Comparison of ENCODE assay signal across 16 cellular contexts in the genomic region with DNA sequence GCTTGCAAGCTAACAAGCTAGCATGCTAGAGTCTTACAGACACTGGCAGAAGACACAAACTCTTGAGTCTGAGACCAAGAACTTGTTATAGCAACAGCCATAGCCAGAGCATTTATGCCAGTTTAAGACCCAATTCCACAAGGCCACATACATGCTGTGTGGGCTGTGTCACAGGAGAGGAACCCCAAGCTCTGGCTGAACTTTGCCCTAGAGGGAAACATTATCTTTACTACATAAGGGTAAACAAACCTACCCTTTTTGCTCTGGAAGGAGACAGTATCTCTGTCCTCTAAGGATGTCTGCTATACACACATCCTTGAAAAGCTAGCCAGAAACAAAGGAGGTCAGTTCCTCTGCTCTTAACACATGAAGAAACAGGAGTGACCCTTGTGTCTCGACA.
DNase-seq lines count a peak whose midpoint lies in the region; ATAC-seq, FAIRE-seq and TF ChIP-seq lines count a peak whose summit lies in the region.
"Had no signal": no experiment of that assay in that cellular context is flagged by ENCODE, and none has a peak within 500 bp of the region (broad histone marks: within the 10 kb centered on the region; RNA-seq: fewer than 3 reads in every experiment).

No MANE protein-coding gene starts in this region.

- no peak for TF ChIP-seq POLR2A in IMR-90 (IDR thresholded peaks at IDR 0.05; ENCODE audit: low read depth, low read length)

- peaks cover 70% of the 10 kb centered on the region for H3K4me1 Mint-ChIP-seq in astrocyte (ENCODE audit: low read depth, unreplicated experiment)
- H3K4me1 Mint-ChIP-seq: CD8-positive, alpha-beta memory T cell had no signal

- no TSS peak for BruUV-seq in IMR-90 (replicated peaks; lab: Mats Ljungman, UMichigan)

- H2AFZ ChIP-seq in IMR-90 (replicated peaks; ENCODE audit: low read length, poor library complexity) (no peak overlapping the region), astrocyte (ENCODE audit: low read depth, low read length) (no peak overlapping the region)

- peak overlapping the region; percentile 42 for H2BK120ac ChIP-seq in IMR-90 (ENCODE audit: low read depth, low read length)

- no peak overlapping the region for H2AK9ac ChIP-seq in IMR-90 (replicated peaks; ENCODE audit: low read depth, low read length, poor library complexity)

- H3K27me3 Mint-ChIP-seq in astrocyte (ENCODE audit: low read depth, unreplicated experiment) = no peaks in the 10 kb centered on the region

- H3K4me3 Mint-ChIP-seq in astrocyte (ENCODE audit: unreplicated experiment) = no peak overlapping the region
- H3K4me3 Mint-ChIP-seq: CD8-positive, alpha-beta memory T cell had no signal

- H3K4me3 ChIP-seq in IMR-90 (ENCODE audit: insufficient read depth, low read depth, low read length) (no peak overlapping the region), astrocyte (ENCODE audit: insufficient read depth, low read depth, low read length) (no peak overlapping the region), skeletal muscle satellite cell (ENCODE audit: low read length) (no peak overlapping the region)
- H3K4me3 ChIP-seq: BLaER1, Peyer's patch had no signal

- no peak for TF ChIP-seq CTCF in IMR-90 (conservative IDR thresholded peaks at IDR 0.05; ENCODE audit: low read depth, low read length)
- TF ChIP-seq CTCF in astrocyte (IDR thresholded peaks at IDR 0.05; ENCODE audit: insufficient read depth, low read depth, low read length) = no peak
- no peak for TF ChIP-seq CTCF in RWPE1 (conservative IDR thresholded peaks at IDR 0.05; ENCODE audit: low read depth)

- CTCF ChIA-PET in IMR-90 (lab: Yijun Ruan, JAX) = no interaction called here
- CTCF ChIA-PET in RWPE1 (lab: Yijun Ruan, JAX) = no interaction called here

- intact Hi-C loops in IMR-90 (cut with micrococcal nuclease) = no loop called here

- peak overlapping the region; percentile 12; the same call in 1 of the 2 replicates for H3K14ac ChIP-seq in IMR-90 (replicated peaks; ENCODE audit: low read depth, low read length)

- peak overlapping the region; percentile 91; the same call in 2 of the 3 replicates for H2BK15ac ChIP-seq in IMR-90 (ENCODE audit: low read depth, low read length)

- ATAC-seq in IMR-90 (ENCODE audit: low read depth) = no peak
- no peak for ATAC-seq in HG02870 (IDR thresholded peaks at IDR 0.05; ENCODE audit: unreplicated experiment)

- no peak overlapping the region for H3K27ac ChIP-seq in IMR-90 (ENCODE audit: insufficient read depth, low read length)
- no peak overlapping the region for H3K27ac ChIP-seq in astrocyte (ENCODE audit: low read depth, low read length)
- H3K27ac ChIP-seq in RWPE1 = no peak overlapping the region
- H3K27ac ChIP-seq: BLaER1, Peyer's patch had no signal

- H3K79me1 ChIP-seq in IMR-90 (ENCODE audit: low read depth in 1 of 2, low read length in 2 of 2) = no peaks in the 10 kb centered on the region

- dilution Hi-C loops in IMR-90 (cut with HindIII; ENCODE audit: low sequenced_read_pairs, unreplicated experiment) = no loop called here

- peak overlapping the region in 1 of 2 experiments; percentile 13; a peak in 1 of 4 replicates for H4K8ac ChIP-seq in IMR-90 (ENCODE audit: low read depth in 2 of 2, low read length in 2 of 2)

- peak overlapping the region; percentile 26; the same call in 1 of the 2 replicates for H2BK20ac ChIP-seq in IMR-90 (ENCODE audit: low read depth, low read length)

- WGBS in IMR-90 (ENCODE audit: extremely low coverage in 2 of 2, insufficient read length in 1 of 2), 2 experiments = no CpG with 5 or more reads among the region's 1 CpG

- in situ Hi-C loops in IMR-90 (cut with MboI; ENCODE audit: low sequenced_read_pairs) = no loop called here

- no peak for TF ChIP-seq RAD21 in IMR-90 (IDR thresholded peaks at IDR 0.05; ENCODE audit: low read length)

- peaks cover 4% of the 10 kb centered on the region for H3K9me1 ChIP-seq in IMR-90 (ENCODE audit: insufficient read depth, low read length)

- H3K4me1 ChIP-seq in IMR-90 (ENCODE audit: control insufficient read depth, insufficient read depth, low read length) (peaks cover 7% of the 10 kb centered on the region), astrocyte (ENCODE audit: insufficient read depth, low read length) (peaks cover 24% of the 10 kb centered on the region), skeletal muscle satellite cell (ENCODE audit: control insufficient read depth, insufficient read depth, low read length) (peaks cover 72% of the 10 kb centered on the region)
- H3K4me1 ChIP-seq: BLaER1, Peyer's patch had no signal

- H3K9ac ChIP-seq in IMR-90 (ENCODE audit: low read depth, low read length) = no peak overlapping the region
- H3K9ac ChIP-seq in astrocyte (ENCODE audit: low read length) = no peak overlapping the region
- peak overlapping the region; percentile 70 for H3K9ac ChIP-seq in skeletal muscle satellite cell (ENCODE audit: low read depth, low read length)
- H3K9ac ChIP-seq: BLaER1 had no signal

- peak overlapping the region; percentile 43 for H2AK5ac ChIP-seq in IMR-90 (ENCODE audit: low read depth, low read length)

- no peaks in the 10 kb centered on the region for H3K9me3 ChIP-seq in IMR-90 (ENCODE audit: control insufficient read depth, insufficient read depth, low read length)
- H3K9me3 ChIP-seq in astrocyte (ENCODE audit: insufficient read depth, low read depth, low read length) = no peaks in the 10 kb centered on the region
- H3K9me3 ChIP-seq in skeletal muscle satellite cell (replicated peaks; ENCODE audit: low read length) = no peaks in the 10 kb centered on the region
- H3K9me3 ChIP-seq: BLaER1, Peyer's patch had no signal

- H3K23ac ChIP-seq in IMR-90 (ENCODE audit: low read depth, low read length) = peak overlapping the region; percentile 34; the same call in 1 of the 2 replicates

- POLR2A ChIA-PET in IMR-90 (lab: Charles Lee; ENCODE audit: unreplicated experiment) = no interaction called here
- POLR2A ChIA-PET in RWPE1 (lab: Yijun Ruan, JAX; ENCODE audit: low non-redundant PET) = no interaction called here

- H3K27me3 ChIP-seq in IMR-90 (ENCODE audit: control insufficient read depth, insufficient read depth, low read length) = no peaks in the 10 kb centered on the region
- H3K27me3 ChIP-seq in astrocyte (ENCODE audit: insufficient read depth, low read length) = no peaks in the 10 kb centered on the region
- H3K27me3 ChIP-seq in skeletal muscle satellite cell (ENCODE audit: control insufficient read depth, insufficient read depth, low read length) = no peaks in the 10 kb centered on the region
- H3K27me3 ChIP-seq: BLaER1, Peyer's patch had no signal

- peak overlapping the region; percentile 26 for H4K91ac ChIP-seq in IMR-90 (ENCODE audit: insufficient read depth, low read depth, low read length)

- H3K4me2 ChIP-seq in IMR-90 (ENCODE audit: low read depth, low read length) (no peak overlapping the region), astrocyte (ENCODE audit: low read length) (no peak overlapping the region), skeletal muscle satellite cell (ENCODE audit: low read length) (no peak overlapping the region)
- H3K4me2 ChIP-seq: BLaER1 had no signal

- H3K36me3 ChIP-seq in IMR-90 (ENCODE audit: control insufficient read depth, insufficient read depth, low read length) (no peaks in the 10 kb centered on the region), astrocyte (ENCODE audit: insufficient read depth, low read length) (no peaks in the 10 kb centered on the region), skeletal muscle satellite cell (ENCODE audit: insufficient read depth, low read length) (no peaks in the 10 kb centered on the region)
- H3K36me3 ChIP-seq: BLaER1, Peyer's patch had no signal

- no peak overlapping the region for H3K56ac ChIP-seq in IMR-90 (ENCODE audit: extremely low read depth, insufficient read depth, low read length)

- DNase-seq in IMR-90 (no peak), astrocyte (ENCODE audit: low read depth) (no peak), left kidney (ENCODE audit: low read depth, low spot score) (peak; percentile 54), RWPE1 (ENCODE audit: low spot score) (no peak)
- no peak for DNase-seq in effector CD4-positive, alpha-beta T cell
- DNase-seq: CD8-positive, alpha-beta memory T cell; NCI-H1417; NCI-H2029; NCI-H2171 treated with DMSO at 0.1 percent for 48 hours; NCI-H774; Peyer's patch; SHP77 treated with DMSO at 0.1 percent for 48 hours had no signal

- H3K4ac ChIP-seq in IMR-90 (ENCODE audit: low read depth, low read length) = peak overlapping the region; percentile 50

- 0 out of 2 replicates have a peak overlapping the region, but pooled peaks have one; percentile 58 for H3K18ac ChIP-seq in IMR-90 (ENCODE audit: low read depth, low read length)

- peak; percentile 34 for FAIRE-seq in astrocyte (lab: Jason Lieb, UNC)
- FAIRE-seq: H54 had no signal

- no peaks in the 10 kb centered on the region for H3K79me2 ChIP-seq in astrocyte (ENCODE audit: insufficient read depth, low read length)

- H4K20me1 ChIP-seq in IMR-90 (ENCODE audit: insufficient read depth, low read length) = no peaks in the 10 kb centered on the region
- no peaks in the 10 kb centered on the region for H4K20me1 ChIP-seq in astrocyte (ENCODE audit: insufficient read depth, low read length)
- H4K20me1 ChIP-seq: BLaER1 had no signal

- no peaks in the 10 kb centered on the region for H3K9me3 Mint-ChIP-seq in astrocyte (ENCODE audit: unreplicated experiment)
- H3K9me3 Mint-ChIP-seq: CD8-positive, alpha-beta memory T cell had no signal

- peak overlapping the region; percentile 17; the same call in 1 of the 2 replicates for H4K5ac ChIP-seq in IMR-90 (ENCODE audit: low read depth, low read length)

- peak overlapping the region; percentile 45 for H3K27ac Mint-ChIP-seq in astrocyte (ENCODE audit: unreplicated experiment)
- H3K27ac Mint-ChIP-seq: CD8-positive, alpha-beta memory T cell had no signal

- no peak overlapping the region for H2BK5ac ChIP-seq in IMR-90 (ENCODE audit: low read depth, low read length, poor library complexity, severe bottlenecking)

- peaks cover 4% of the 10 kb centered on the region for H3K36me3 Mint-ChIP-seq in astrocyte (ENCODE audit: low read depth, unreplicated experiment)
- H3K36me3 Mint-ChIP-seq: CD8-positive, alpha-beta memory T cell had no signal

TF ChIP-seq in IMR-90, 13 proteins besides CTCF, POLR2A, EP300 and RAD21 (continues in another document):
- no peak for TF ChIP-seq MAZ (IDR thresholded peaks at IDR 0.05; ENCODE audit: borderline replicate concordance, low read depth, low read length)
- no peak for TF ChIP-seq SMC3 (IDR thresholded peaks at IDR 0.05; ENCODE audit: low read depth, low read length)
- no peak for TF ChIP-seq FOS (IDR thresholded peaks at IDR 0.05; ENCODE audit: low read depth, low read length)
- TF ChIP-seq MXI1 (IDR thresholded peaks at IDR 0.05; ENCODE audit: borderline replicate concordance, low read depth, low read length) = no peak
- no peak for TF ChIP-seq CEBPB (IDR thresholded peaks at IDR 0.05; ENCODE audit: low read depth, low read length)
- TF ChIP-seq CHD1 (IDR thresholded peaks at IDR 0.05; ENCODE audit: low read depth, low read length) = no peak
- no peak for TF ChIP-seq NFE2L2 (IDR thresholded peaks at IDR 0.05; ENCODE audit: low read depth, low read length)
- TF ChIP-seq RCOR1 (IDR thresholded peaks at IDR 0.05; ENCODE audit: insufficient replicate concordance, low read length) = no peak
- TF ChIP-seq RFX5 (IDR thresholded peaks at IDR 0.05; ENCODE audit: low read depth, low read length) = no peak
